In genomic region chr9:100027543-100027942, GRCh38 we compare ENCODE assay signal across 8 cellular contexts.
"Had no signal": no experiment of that assay in that cellular context is flagged by ENCODE, and none has a peak within 500 bp of the region (broad histone marks: within the 10 kb centered on the region; RNA-seq: fewer than 3 reads in every experiment).

No MANE protein-coding gene starts in this region.

- H3K27ac ChIP-seq: colonic mucosa, heart right ventricle, neutrophil, sigmoid colon, skin epidermis had no signal

- H3K27ac Mint-ChIP-seq: nephron progenitor cell had no signal

- H3K4me1 Mint-ChIP-seq: nephron progenitor cell had no signal

- H3K4me3 Mint-ChIP-seq: naive thymus-derived CD4-positive, alpha-beta T cell; nephron progenitor cell had no signal

- H3K27me3 Mint-ChIP-seq: naive thymus-derived CD4-positive, alpha-beta T cell had no signal

- H3K4me1 ChIP-seq: colonic mucosa, sigmoid colon had no signal

- FAIRE-seq: frontal cortex had no signal

- H3K36me3 ChIP-seq: colonic mucosa, sigmoid colon had no signal

- H3K4me3 ChIP-seq: colonic mucosa, heart right ventricle, sigmoid colon, skin epidermis had no signal

- H3K9me3 ChIP-seq: colonic mucosa, neutrophil, sigmoid colon had no signal

- H3K27me3 ChIP-seq: colonic mucosa, heart right ventricle, neutrophil, sigmoid colon had no signal
